ENCODE assay signal across 8 cellular contexts in genomic region chr9:93368437-93368836, GRCh38.
"Had no signal": no experiment of that assay in that cellular context is flagged by ENCODE, and none has a peak within 500 bp of the region (broad histone marks: within the 10 kb centered on the region; RNA-seq: fewer than 3 reads in every experiment).

No MANE protein-coding gene starts in this region.

- FAIRE-seq: G401.6, GM12878, GM12891, GM12892, GM18507, GM19239 had no signal

- DNase-seq: GDM1, GF-D8 had no signal

- H3K4me3 ChIP-seq: GM12878 had no signal

- ATAC-seq: GM12878 had no signal
